Comparison of ENCODE assay signal across 12 cellular contexts in genomic region chr13:80473695-80474094, GRCh38.
DNase-seq lines count a peak whose midpoint lies in the region; ATAC-seq and TF ChIP-seq lines count a peak whose summit lies in the region.
"Had no signal": no experiment of that assay in that cellular context is flagged by ENCODE, and none has a peak within 500 bp of the region (broad histone marks: within the 10 kb centered on the region; RNA-seq: fewer than 3 reads in every experiment).

No MANE protein-coding gene starts in this region.

- 69% methylated on average over 1 of the region's 1 CpG for WGBS in liver

- peaks cover 5 to 14% (median 8%) of the 10 kb centered on the region in 4 donors for H3K4me1 ChIP-seq in liver (ENCODE audit: control insufficient read depth in 4 of 4, insufficient read depth in 4 of 4, low read length in 3 of 4)

- H3K27me3 ChIP-seq in liver (ENCODE audit: control insufficient read depth in 4 of 4, insufficient read depth in 4 of 4, low read length in 3 of 4): no peaks in the 10 kb centered on the region
- H3K27me3 ChIP-seq: neutrophil had no signal

- TF ChIP-seq CTCF in choroid plexus epithelial cell (conservative IDR thresholded peaks at IDR 0.05; ENCODE audit: low read depth, low read length): no peak
- no peak for TF ChIP-seq CTCF in liver (IDR thresholded peaks at IDR 0.05; ENCODE audit: low read depth, low read length, missing input control)

- no peak for ATAC-seq in GM21447 (IDR thresholded peaks at IDR 0.05; ENCODE audit: unreplicated experiment)
- ATAC-seq: activated CD4-positive, CD25-positive, alpha-beta regulatory T cell treated with anti-CD3 and anti-CD28 coated beads, Interleukin-2, amount 50 U/mL, for 24 hours; Right ventricle myocardium inferior had no signal

- H3K9me3 ChIP-seq in liver (ENCODE audit: control insufficient read depth in 4 of 4, low read length in 3 of 4): no peaks in the 10 kb centered on the region
- H3K9me3 ChIP-seq: neutrophil had no signal

- H3K36me3 ChIP-seq in liver (ENCODE audit: control insufficient read depth in 4 of 4, insufficient read depth in 3 of 4, low read depth in 1 of 4, low read length in 3 of 4): no peaks in the 10 kb centered on the region
- H3K36me3 ChIP-seq: neutrophil had no signal

- peak; percentile 60 to 64 for TF ChIP-seq RAD21 in liver (IDR thresholded peaks at IDR 0.05)

- peak; percentile 59 for DNase-seq in DMS53 treated with DMSO at 0.1 percent for 48 hours (lab: John Stamatoyannopoulos, UW; ENCODE audit: unreplicated experiment)
- DNase-seq in NCI-H524 treated with DMSO at 0.1 percent for 48 hours (lab: John Stamatoyannopoulos, UW): peak; percentile 49
- peak; percentile 90 for DNase-seq in choroid plexus epithelial cell (ENCODE audit: low read depth)
- DNase-seq in T1000 (lab: John Stamatoyannopoulos, UW): no peak
- DNase-seq in superior temporal gyrus (ENCODE audit: extremely low spot score): no peak
- no peak for DNase-seq in activated naive CD4-positive, alpha-beta T cell treated with Interleukin-2 at 50 U/mL for 16 hours
- DNase-seq: stimulated activated CD4-positive, alpha-beta T cell treated with anti-CD3 and anti-CD28 coated beads, Interleukin-2, amount 100 ng/mL, for 24 hours had no signal

- no peak overlapping the region for H3K4me3 ChIP-seq in choroid plexus epithelial cell (ENCODE audit: low read depth, low read length)
- no peak overlapping the region for H3K4me3 ChIP-seq in liver (ENCODE audit: low read depth in 1 of 3, low read length in 3 of 3)

- peak overlapping the region; percentile 38 to 58 for H3K27ac ChIP-seq in liver (ENCODE audit: low read depth in 1 of 2, low read length in 2 of 2)
- H3K27ac ChIP-seq: neutrophil had no signal

- H3K9ac ChIP-seq in liver (ENCODE audit: low read depth in 1 of 2, low read length in 2 of 2): no peak overlapping the region

TF ChIP-seq in liver, 16 proteins besides CTCF, POLR2A, EP300 and RAD21:
- peak; percentile 93 for TF ChIP-seq FOXA2 (IDR thresholded peaks at IDR 0.05)
- peak; percentile 90 for TF ChIP-seq FOXA1 (IDR thresholded peaks at IDR 0.05)
- no peak for TF ChIP-seq HNF4G (IDR thresholded peaks at IDR 0.05)
- TF ChIP-seq SP1 (IDR thresholded peaks at IDR 0.05): peak; percentile 44
- TF ChIP-seq NR2F2 (IDR thresholded peaks at IDR 0.05): no peak
- peak; percentile 60 for TF ChIP-seq MAX (IDR thresholded peaks at IDR 0.05)
- TF ChIP-seq ZBTB33 (IDR thresholded peaks at IDR 0.05): peak; percentile 73
- peak; percentile 41 for TF ChIP-seq REST (IDR thresholded peaks at IDR 0.05)
- peak in 1 of 2 donors; percentile 81 for TF ChIP-seq RXRA (IDR thresholded peaks at IDR 0.05)
- peak; percentile 74 for TF ChIP-seq YY1 (IDR thresholded peaks at IDR 0.05)
- TF ChIP-seq TAF1 (conservative IDR thresholded peaks at IDR 0.05): no peak
- TF ChIP-seq ATF3 (IDR thresholded peaks at IDR 0.05): peak; percentile 74
- TF ChIP-seq JUND (IDR thresholded peaks at IDR 0.05): peak; percentile 74 to 94
- TF ChIP-seq HNF4A (conservative IDR thresholded peaks at IDR 0.05): peak; percentile 57 to 81
- no peak for TF ChIP-seq GABPA (IDR thresholded peaks at IDR 0.05 in 1 of 2, conservative IDR thresholded peaks at IDR 0.05 in 1 of 2)
- TF ChIP-seq EGR1 (IDR thresholded peaks at IDR 0.05; ENCODE audit: low read depth in 2 of 2): peak in 1 of 2 donors; percentile 54

Comparison
In these comparisons a context has a peak if more than half of its experiments do, and no peak if none do; other contexts are left out.
1. DNase-seq: peak in DMS53 treated with DMSO at 0.1 percent for 48 hours (single experiment), NCI-H524 treated with DMSO at 0.1 percent for 48 hours (single experiment) and choroid plexus epithelial cell (single experiment); none in T1000 (single experiment), superior temporal gyrus (single experiment) and activated naive CD4-positive, alpha-beta T cell treated with Interleukin-2 at 50 U/mL for 16 hours (single experiment).